In genomic region chr10:17249820-17250219, GRCh38 we compare ENCODE assay signal across 11 cellular contexts. TPM values are rescaled to one million over a fixed set of nuclear protein-coding genes. Genes with fewer than 3 reads are reported as not detected.
DNase-seq lines count a peak whose midpoint lies in the region; ATAC-seq and TF ChIP-seq lines count a peak whose summit lies in the region.
"Had no signal": no experiment of that assay in that cellular context is flagged by ENCODE, and none has a peak within 500 bp of the region (broad histone marks: within the 10 kb centered on the region; RNA-seq: fewer than 3 reads in every experiment).

No MANE protein-coding gene starts in this region.

- H3K36me3 ChIP-seq in brain microvascular endothelial cell (replicated peaks), result no peaks in the 10 kb centered on the region

- H3K4me3 ChIP-seq in brain microvascular endothelial cell (ENCODE audit: low read depth, low read length), result no peak overlapping the region

- peaks cover 13% of the 10 kb centered on the region for H3K36me3 Mint-ChIP-seq in nephron progenitor cell (ENCODE audit: low read depth)

- H3K27me3 ChIP-seq in brain microvascular endothelial cell (replicated peaks), result no peaks in the 10 kb centered on the region

- H3K27me3 Mint-ChIP-seq in nephron progenitor cell (ENCODE audit: low read depth, poor library complexity), result peaks cover 7% of the 10 kb centered on the region

- in situ Hi-C loops in brain microvascular endothelial cell (cut with HindIII; ENCODE audit: low pct_ligation_motif_present, low sequenced_read_pairs), result loop anchor here (25.0 kb wide), 1 partner anchor 388 kb away; no protein-coding TSS in a partner anchor

- no peaks in the 10 kb centered on the region for H3K4me1 Mint-ChIP-seq in nephron progenitor cell

- ATAC-seq in GM21447 (IDR thresholded peaks at IDR 0.05; ENCODE audit: unreplicated experiment), result no peak
- ATAC-seq: activated T-cell treated with anti-CD3 and anti-CD28 coated beads, Interleukin-2, amount 50 U/mL, for 4 hours; esophagus mucosa had no signal

- no peak overlapping the region for H3K27ac ChIP-seq in brain microvascular endothelial cell
- H3K27ac ChIP-seq: HL-60 had no signal

- H3K4me3 Mint-ChIP-seq in nephron progenitor cell, result no peak overlapping the region
- H3K4me3 Mint-ChIP-seq: activated T-cell treated with anti-CD3 and anti-CD28 coated beads, Interleukin-2, amount 50 U/mL, for 4 hours had no signal

- TF ChIP-seq CTCF in brain microvascular endothelial cell (IDR thresholded peaks at IDR 0.05; ENCODE audit: low read depth, low read length, missing control alignments), result peak; percentile 70
- TF ChIP-seq CTCF in nephron progenitor cell (IDR thresholded peaks at IDR 0.05), result peak; percentile 32

- peaks cover 41% of the 10 kb centered on the region for H3K9me3 Mint-ChIP-seq in nephron progenitor cell

- peak; percentile 69 for DNase-seq in ELR (ENCODE audit: low read depth)
- DNase-seq in HT1080 (ENCODE audit: low read depth), result peak; percentile 37
- DNase-seq in brain microvascular endothelial cell, result no peak
- no peak for DNase-seq in nephron progenitor cell
- DNase-seq in activated effector memory CD4-positive, alpha-beta T cell treated with Interleukin-2 at 50 U/mL for 16 hours, result no peak
- DNase-seq in CD1c-positive myeloid dendritic cell (ENCODE audit: extremely low spot score), result no peak
- DNase-seq: activated T-cell treated with anti-CD3 and anti-CD28 coated beads, Interleukin-2, amount 50 U/mL, for 4 hours; right cardiac atrium had no signal

- H3K27ac Mint-ChIP-seq in nephron progenitor cell, result no peak overlapping the region

RNA-seq across cellular contexts. Expression of gene VIM, which starts 21.8 kb away (rescaled TPM):
- total RNA-seq in HT1080 (2014; rRNA removed; shearing (Covaris generic)), result 7,505 and 7,948 TPM in 2 replicates
- polyA plus RNA-seq in HT1080 (2015; cell fraction: cytosol; rRNA removed), result 6,105 and 6,990 TPM in 2 replicates
- 9,396 and 9,476 TPM in 2 replicates for polyA plus RNA-seq in HT1080 (2015; cell fraction: nucleus; rRNA removed)

RNA-seq across cellular contexts. Expression of gene TRDMT1, which starts 48.3 kb away (rescaled TPM):
- 8.2 and 10.3 TPM in 2 replicates for total RNA-seq in HT1080 (2014; rRNA removed; shearing (Covaris generic))
- polyA plus RNA-seq in HT1080 (2015; cell fraction: cytosol; rRNA removed), result 9.6 and 13.4 TPM in 2 replicates
- polyA plus RNA-seq in HT1080 (2015; cell fraction: nucleus; rRNA removed), result 13.4 and 15.8 TPM in 2 replicates

Comparison
In these comparisons a context has a peak if more than half of its experiments do, and no peak if none do; other contexts are left out.
1. DNase-seq: peak in ELR (single experiment) and HT1080 (single experiment); none in brain microvascular endothelial cell (single experiment), nephron progenitor cell (single experiment), activated effector memory CD4-positive, alpha-beta T cell treated with Interleukin-2 at 50 U/mL for 16 hours (single experiment) and CD1c-positive myeloid dendritic cell (single experiment).